Comparison of ENCODE assay signal across 19 cellular contexts in genomic region chrX:12992544-12993118, GRCh38. TPM values are rescaled to one million over a fixed set of nuclear protein-coding genes. Genes with fewer than 3 reads are reported as not detected.
DNase-seq lines count a peak whose midpoint lies in the region; ATAC-seq, FAIRE-seq and TF ChIP-seq lines count a peak whose summit lies in the region.
"Had no signal": no experiment of that assay in that cellular context is flagged by ENCODE, and none has a peak within 500 bp of the region (broad histone marks: within the 10 kb centered on the region; RNA-seq: fewer than 3 reads in every experiment).

No MANE protein-coding gene starts in this region.

- H3K36me3 Mint-ChIP-seq in activated CD8-positive, alpha-beta T cell treated with anti-CD3 and anti-CD28 coated beads for 36 hours (ENCODE audit: low read depth), result peaks cover 3% of the 10 kb centered on the region
- peaks cover 10% of the 10 kb centered on the region for H3K36me3 Mint-ChIP-seq in activated CD8-positive, alpha-beta T cell treated with anti-CD3 and anti-CD28 coated beads, Interleukin-2, amount 10 ng/mL, durations not matched to agents 7 days and 5 days (ENCODE audit: low read depth)

- H3K9me3 Mint-ChIP-seq in activated CD8-positive, alpha-beta T cell treated with anti-CD3 and anti-CD28 coated beads for 36 hours, result no peaks in the 10 kb centered on the region
- no peaks in the 10 kb centered on the region for H3K9me3 Mint-ChIP-seq in activated CD8-positive, alpha-beta T cell treated with anti-CD3 and anti-CD28 coated beads, Interleukin-2, amount 10 ng/mL, durations not matched to agents 7 days and 5 days (ENCODE audit: insufficient read depth)

- peak; percentile 40 for ATAC-seq in activated CD8-positive, alpha-beta T cell treated with anti-CD3 and anti-CD28 coated beads for 36 hours
- ATAC-seq in activated CD8-positive, alpha-beta T cell treated with anti-CD3 and anti-CD28 coated beads, Interleukin-2, amount 10 ng/mL, durations not matched to agents 7 days and 5 days, result no peak
- ATAC-seq in pancreas (no peak), HG03196 (IDR thresholded peaks at IDR 0.05; ENCODE audit: unreplicated experiment) (no peak), left lobe of liver (no peak)
- ATAC-seq: Right ventricle myocardium inferior had no signal

- TF ChIP-seq POLR2A in GM12892 (IDR thresholded peaks at IDR 0.05; ENCODE audit: low read depth, low read length), result no peak

- POLR2A ChIA-PET in activated CD8-positive, alpha-beta T cell treated with anti-CD3 and anti-CD28 coated beads for 36 hours (lab: Charles Lee), result interaction anchor here (1.1 to 1.7 kb wide), 2 partner anchors 13 to 14 kb away, joined by 3 to 6 read pairs; no protein-coding TSS in a partner anchor
- POLR2A ChIA-PET in activated CD8-positive, alpha-beta T cell treated with anti-CD3 and anti-CD28 coated beads, Interleukin-2, amount 10 ng/mL, durations not matched to agents 7 days and 5 days (lab: Charles Lee), result interaction anchor here (1.2 to 1.4 kb wide), 2 partner anchors 14 to 39 kb away, joined by 3 to 6 read pairs; no protein-coding TSS in a partner anchor

- H3K4me1 ChIP-seq in pancreas, result peaks cover 24 to 44% (median 39%) of the 10 kb centered on the region in 3 donors

- FAIRE-seq in GM12892 (lab: Jason Lieb, UNC) (peak; percentile 30), endometrium (lab: Jason Lieb, UNC) (peak; percentile 8), pancreas (lab: Jason Lieb, UNC) (peak; percentile 85)
- FAIRE-seq: A204.1 had no signal

- H3K9me3 ChIP-seq in pancreas, result no peaks in the 10 kb centered on the region

- DNase-seq in activated CD8-positive, alpha-beta T cell treated with anti-CD3 and anti-CD28 coated beads for 36 hours, result no peak
- DNase-seq in activated CD8-positive, alpha-beta T cell treated with anti-CD3 and anti-CD28 coated beads, Interleukin-2, amount 10 ng/mL, durations not matched to agents 7 days and 5 days, result no peak
- DNase-seq in GM12892 (ENCODE audit: insufficient read length) (no peak), pancreas (no peak), H7 (no peak), left lobe of liver (ENCODE audit: low spot score) (no peak)
- DNase-seq: C1 segment of cervical spinal cord, DMS 273 treated with DMSO at 0.1 percent for 48 hours, GDM1, GOT3, KBM-7, NCI-H1417 treated with DMSO at 0.1 percent for 48 hours, NCI-H1930, NCI-H2171 had no signal

- peak overlapping the region in 3 of 4 donors; percentile 5 to 62 (median 39) for H3K27ac ChIP-seq in pancreas

- WGBS in pancreas, 2 donors, result 35 to 56% methylated on average over 4 of the region's 4 CpGs

- TF ChIP-seq CTCF in activated CD8-positive, alpha-beta T cell treated with anti-CD3 and anti-CD28 coated beads for 36 hours (IDR thresholded peaks at IDR 0.05), result no peak
- no peak for TF ChIP-seq CTCF in pancreas (IDR thresholded peaks at IDR 0.05)

- CTCF ChIA-PET in activated CD8-positive, alpha-beta T cell treated with anti-CD3 and anti-CD28 coated beads for 36 hours (lab: Charles Lee), result interaction anchor here (1.0 kb wide), 1 partner anchor 46 kb away, joined by 3 read pairs; no protein-coding TSS in a partner anchor
- CTCF ChIA-PET in activated CD8-positive, alpha-beta T cell treated with anti-CD3 and anti-CD28 coated beads, Interleukin-2, amount 10 ng/mL, durations not matched to agents 7 days and 5 days (lab: Charles Lee), result interaction anchor here (0.7 kb wide), 1 partner anchor 89 kb away, joined by 3 read pairs; no protein-coding TSS in a partner anchor

- H3K27ac Mint-ChIP-seq in activated CD8-positive, alpha-beta T cell treated with anti-CD3 and anti-CD28 coated beads for 36 hours, result peak overlapping the region; percentile 49
- no peak overlapping the region for H3K27ac Mint-ChIP-seq in activated CD8-positive, alpha-beta T cell treated with anti-CD3 and anti-CD28 coated beads, Interleukin-2, amount 10 ng/mL, durations not matched to agents 7 days and 5 days

- H3K4me1 Mint-ChIP-seq in activated CD8-positive, alpha-beta T cell treated with anti-CD3 and anti-CD28 coated beads for 36 hours (ENCODE audit: low read depth), result peaks cover 48% of the 10 kb centered on the region
- peaks cover 22% of the 10 kb centered on the region for H3K4me1 Mint-ChIP-seq in activated CD8-positive, alpha-beta T cell treated with anti-CD3 and anti-CD28 coated beads, Interleukin-2, amount 10 ng/mL, durations not matched to agents 7 days and 5 days (ENCODE audit: low read depth)

- intact Hi-C loops in activated CD8-positive, alpha-beta T cell treated with anti-CD3 and anti-CD28 coated beads for 36 hours (cut with micrococcal nuclease), result no loop called here
- intact Hi-C loops in pancreas (cut with DNase I), result no loop called here

- H3K4me3 ChIP-seq in pancreas, result no peak overlapping the region
- no peak overlapping the region for H3K4me3 ChIP-seq in H7 (ENCODE audit: insufficient read depth, low read depth, low read length)

- H3K27me3 ChIP-seq in pancreas (no peaks in the 10 kb centered on the region), H7 (ENCODE audit: control insufficient read depth, insufficient read depth, low read length) (no peaks in the 10 kb centered on the region)

- no peak overlapping the region for H3K4me3 Mint-ChIP-seq in activated CD8-positive, alpha-beta T cell treated with anti-CD3 and anti-CD28 coated beads for 36 hours
- H3K4me3 Mint-ChIP-seq in activated CD8-positive, alpha-beta T cell treated with anti-CD3 and anti-CD28 coated beads, Interleukin-2, amount 10 ng/mL, durations not matched to agents 7 days and 5 days, result no peak overlapping the region

- H3K36me3 ChIP-seq in pancreas (no peaks in the 10 kb centered on the region), H7 (replicated peaks; ENCODE audit: control insufficient read depth, insufficient read depth, low read length) (no peaks in the 10 kb centered on the region)

- no peaks in the 10 kb centered on the region for H3K27me3 Mint-ChIP-seq in activated CD8-positive, alpha-beta T cell treated with anti-CD3 and anti-CD28 coated beads for 36 hours
- H3K27me3 Mint-ChIP-seq in activated CD8-positive, alpha-beta T cell treated with anti-CD3 and anti-CD28 coated beads, Interleukin-2, amount 10 ng/mL, durations not matched to agents 7 days and 5 days (ENCODE audit: low read depth), result no peaks in the 10 kb centered on the region

RNA-seq across cellular contexts. Expression of gene TMSB4X, which starts 17.7 kb away (rescaled TPM):
- 1,000 to 10,000 TPM; 5,169 to 5,393 TPM for total RNA-seq in activated CD8-positive, alpha-beta T cell treated with anti-CD3 and anti-CD28 coated beads for 36 hours
- total RNA-seq in activated CD8-positive, alpha-beta T cell treated with anti-CD3 and anti-CD28 coated beads, Interleukin-2, amount 10 ng/mL, durations not matched to agents 7 days and 5 days, result 1,000 to 10,000 TPM; 8,800 to 8,961 TPM
- polyA plus RNA-seq in GM12892 (2012; ENCODE audit: missing spikeins), result 23,212 TPM
- total RNA-seq in pancreas, result 1,000 to 10,000 TPM in 2 of 6 donors, 100 to 1,000 TPM in 4; 460 to 1,697 (median 685) TPM
- polyA plus RNA-seq in pancreas, result 1,000 to 10,000 TPM; 2,074 to 2,276 TPM
- total RNA-seq in H7 (2014; rRNA removed; shearing (Covaris generic)), result 11,693 and 13,183 TPM in 2 replicates
- 442 TPM for total RNA-seq in left lobe of liver

RNA-seq across cellular contexts. Expression of gene FAM9C, which starts 51.8 kb away (rescaled TPM):
- total RNA-seq in activated CD8-positive, alpha-beta T cell treated with anti-CD3 and anti-CD28 coated beads for 36 hours, result not detected
- not detected for total RNA-seq in activated CD8-positive, alpha-beta T cell treated with anti-CD3 and anti-CD28 coated beads, Interleukin-2, amount 10 ng/mL, durations not matched to agents 7 days and 5 days
- 0.17 TPM for polyA plus RNA-seq in GM12892 (2012; ENCODE audit: missing spikeins)
- total RNA-seq in pancreas (not detected), left lobe of liver (not detected)
- polyA plus RNA-seq in pancreas, result not detected
- total RNA-seq in H7 (2014; rRNA removed; shearing (Covaris generic)), result 0.07 and 0.18 TPM in 2 replicates
- total RNA-seq: NCI-H460 had no signal
